In the genomic region with DNA sequence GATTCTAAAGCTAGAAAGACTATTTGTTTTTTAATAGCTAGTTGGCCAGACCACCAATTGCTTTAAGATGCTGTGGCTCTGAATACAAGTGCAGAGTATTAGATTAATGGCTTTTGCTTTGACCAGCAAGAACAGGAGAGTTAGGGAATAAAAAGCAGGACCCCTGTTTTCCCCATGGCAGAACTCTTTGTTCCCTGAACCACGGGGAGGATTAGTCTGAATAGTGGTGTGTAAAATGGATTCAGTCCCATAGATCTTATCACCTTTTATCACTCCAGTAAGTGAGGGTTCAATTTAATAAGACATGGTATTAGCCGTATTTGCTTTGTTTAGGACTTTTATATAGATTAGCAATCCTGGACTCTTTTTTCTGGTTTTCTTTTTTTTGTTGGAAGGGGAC, we compare ENCODE assay signal across 19 cellular contexts.
DNase-seq lines count a peak whose midpoint lies in the region; ATAC-seq and TF ChIP-seq lines count a peak whose summit lies in the region.
"Had no signal": no experiment of that assay in that cellular context is flagged by ENCODE, and none has a peak within 500 bp of the region (broad histone marks: within the 10 kb centered on the region; RNA-seq: fewer than 3 reads in every experiment).

No MANE protein-coding gene starts in this region.

- H3K4me2 ChIP-seq in HCT116 (ENCODE audit: low read length) (no peak overlapping the region), PC-9 (0 out of 2 replicates have a peak overlapping the region, but pooled peaks have one; percentile 29)

- no peaks in the 10 kb centered on the region for H3K27me3 Mint-ChIP-seq in Calu3 (ENCODE audit: unreplicated experiment)
- H3K27me3 Mint-ChIP-seq: CD4-positive, alpha-beta T cell had no signal

- TF ChIP-seq POLR2A in HCT116 (IDR thresholded peaks at IDR 0.05; ENCODE audit: borderline replicate concordance, extremely low read depth, insufficient read depth, insufficient read length), result no peak
- TF ChIP-seq POLR2A in stomach (IDR thresholded peaks at IDR 0.05), result no peak

- no peaks in the 10 kb centered on the region for H4K20me1 ChIP-seq in HCT116 (ENCODE audit: insufficient read depth)
- H4K20me1 ChIP-seq in PC-9 (ENCODE audit: insufficient read depth), result no peaks in the 10 kb centered on the region

- H2AFZ ChIP-seq in HCT116 (ENCODE audit: low read depth, low read length, poor library complexity, severe bottlenecking), result peak overlapping the region; percentile 56
- no peak overlapping the region for H2AFZ ChIP-seq in PC-9
- peak overlapping the region; percentile 49 for H2AFZ ChIP-seq in neuron (ENCODE audit: low read depth, low read length)

- RAD21 ChIA-PET in HCT116 (lab: Charles Lee; ENCODE audit: low non-redundant PET in 1 of 2, low total read pairs in 2 of 2, uncharacterized antibody in 2 of 2, unreplicated experiment in 2 of 2), result no interaction called here

- H3K9ac ChIP-seq in HCT116 (ENCODE audit: low read length), result no peak overlapping the region

- H3K9me3 ChIP-seq in HCT116 (ENCODE audit: control insufficient read depth in 1 of 2, insufficient read depth in 1 of 2, low read depth in 1 of 2, low read length in 2 of 2) (no peaks in the 10 kb centered on the region; a peak in 2 of 4 replicates), PC-9 (ENCODE audit: insufficient read depth, low read depth) (no peaks in the 10 kb centered on the region), neuron (ENCODE audit: low read length) (no peaks in the 10 kb centered on the region), stomach (no peaks in the 10 kb centered on the region)

- H3K4me1 ChIP-seq in HCT116 (ENCODE audit: control insufficient read depth in 1 of 2, insufficient read depth in 2 of 2, low read length in 2 of 2), result peaks cover 0 to 2% of the 10 kb centered on the region in 2 experiments; a peak in 1 of 4 replicates
- peaks cover 18% of the 10 kb centered on the region for H3K4me1 ChIP-seq in PC-9 (replicated peaks; ENCODE audit: insufficient read depth)
- peaks cover 9% of the 10 kb centered on the region for H3K4me1 ChIP-seq in neuron (ENCODE audit: insufficient read depth, low read length)
- H3K4me1 ChIP-seq in stomach, result peaks cover 0 to 7% (median 0%) of the 10 kb centered on the region in 4 donors

- H3K79me2 ChIP-seq in HCT116 (ENCODE audit: insufficient read depth, low read length) (no peaks in the 10 kb centered on the region), PC-9 (ENCODE audit: low read depth) (no peaks in the 10 kb centered on the region)

- TF ChIP-seq RAD21 in HCT116 (IDR thresholded peaks at IDR 0.05; ENCODE audit: low read depth), result no peak

- H3F3A ChIP-seq in PC-9 (ENCODE audit: insufficient read depth, low read depth), result peaks cover 3% of the 10 kb centered on the region; the same call in 1 of the 2 replicates

- TF ChIP-seq EP300 in stomach (IDR thresholded peaks at IDR 0.05), result no peak

- H3K4me3 Mint-ChIP-seq in Calu3 (ENCODE audit: low read depth, unreplicated experiment), result no peak overlapping the region
- H3K4me3 Mint-ChIP-seq: CD4-positive, alpha-beta T cell had no signal

- WGBS in stomach, 5 donors, result 30 to 52% (median 42%) methylated on average over 2 of the region's 2 CpGs

- H3K9me2 ChIP-seq in HCT116 (ENCODE audit: insufficient read depth) (no peaks in the 10 kb centered on the region), PC-9 (ENCODE audit: insufficient read depth) (no peaks in the 10 kb centered on the region)

- peaks cover 36% of the 10 kb centered on the region for H3K4me1 Mint-ChIP-seq in Calu3 (ENCODE audit: low read depth, unreplicated experiment)

- CTCF ChIA-PET in Calu3 (lab: Charles Lee) (no interaction called here), HCT116 (lab: Charles Lee) (no interaction called here), PC-9 (lab: Charles Lee) (no interaction called here)

- POLR2A ChIA-PET in HCT116 (lab: Charles Lee), result no interaction called here
- POLR2A ChIA-PET in PC-9 (lab: Charles Lee; ENCODE audit: unreplicated experiment), result no interaction called here

- H3K27ac ChIP-seq in HCT116 (ENCODE audit: low read depth, low read length) (no peak overlapping the region), PC-9 (no peak overlapping the region), stomach (no peak overlapping the region)
- H3K27ac ChIP-seq: SK-N-MC had no signal

- no peaks in the 10 kb centered on the region for H3K36me3 Mint-ChIP-seq in Calu3 (ENCODE audit: insufficient read depth, unreplicated experiment)

- peak overlapping the region; percentile 36 for H3K27ac Mint-ChIP-seq in Calu3 (ENCODE audit: unreplicated experiment)
- H3K27ac Mint-ChIP-seq: CD4-positive, alpha-beta T cell had no signal

- ATAC-seq in HCT116 (no peak), Right ventricle myocardium inferior (no peak), GM18520 (IDR thresholded peaks at IDR 0.05; ENCODE audit: unreplicated experiment) (no peak)

- no TSS peak for BruUV-seq in Calu3 (replicated peaks; lab: Mats Ljungman, UMichigan)
- no TSS peak for BruUV-seq in HCT116 (replicated peaks; lab: Mats Ljungman, UMichigan)
- no TSS peak for BruUV-seq in PC-9 (replicated peaks; lab: Mats Ljungman, UMichigan)

- DNase-seq in Calu3, result no peak
- DNase-seq in HCT116 (ENCODE audit: low read depth, low spot score), result no peak
- no peak for DNase-seq in PC-9
- DNase-seq in activated gamma-delta T cell (lab: John Stamatoyannopoulos, UW), result no peak
- no peak for DNase-seq in Right ventricle myocardium inferior (ENCODE audit: missing footprints)
- DNase-seq in stomach, result no peak
- DNase-seq: CD4-positive, alpha-beta T cell; EL; GF-D8; HCEC 1CT; KG1; NCI-H1092; NCI-H1436; NCI-H2171; NCI-H524 treated with DMSO at 0.1 percent for 48 hours; SHP77 had no signal

- no peaks in the 10 kb centered on the region for H3K36me3 ChIP-seq in HCT116 (ENCODE audit: control insufficient read depth in 1 of 2, insufficient read depth in 2 of 2, low read length in 2 of 2)
- no peaks in the 10 kb centered on the region for H3K36me3 ChIP-seq in PC-9 (ENCODE audit: low read depth)
- no peaks in the 10 kb centered on the region for H3K36me3 ChIP-seq in neuron (ENCODE audit: insufficient read depth, low read length)
- H3K36me3 ChIP-seq in stomach, result no peaks in the 10 kb centered on the region

- intact Hi-C loops in Calu3 (cut with micrococcal nuclease; ENCODE audit: unreplicated experiment), result no loop called here
- intact Hi-C loops in HCT116 (cut with micrococcal nuclease), result no loop called here
- intact Hi-C loops in PC-9 (cut with micrococcal nuclease; ENCODE audit: unreplicated experiment), result no loop called here
- intact Hi-C loops in Right ventricle myocardium inferior (cut with DNase I), result no loop called here
- intact Hi-C loops in stomach (cut with DNase I; ENCODE audit: low total_unique reads), result no loop called here

- no peaks in the 10 kb centered on the region for H3K27me3 ChIP-seq in HCT116 (ENCODE audit: insufficient read depth, low read length)
- no peaks in the 10 kb centered on the region for H3K27me3 ChIP-seq in PC-9 (ENCODE audit: insufficient read depth, low read depth)
- H3K27me3 ChIP-seq in neuron (ENCODE audit: insufficient read depth, low read length), result no peaks in the 10 kb centered on the region
- H3K27me3 ChIP-seq in stomach, result no peaks in the 10 kb centered on the region

- H3K9me3 Mint-ChIP-seq in Calu3 (ENCODE audit: low read depth, unreplicated experiment), result peaks cover 5% of the 10 kb centered on the region
- H3K9me3 Mint-ChIP-seq: CD4-positive, alpha-beta T cell had no signal

- no peak overlapping the region for H3K4me3 ChIP-seq in HCT116 (replicated peaks in 1 of 2; ENCODE audit: low read depth in 1 of 2, low read length in 2 of 2)
- H3K4me3 ChIP-seq in PC-9, result no peak overlapping the region
- H3K4me3 ChIP-seq in neuron (ENCODE audit: low read length), result no peak overlapping the region
- H3K4me3 ChIP-seq in stomach, result no peak overlapping the region
- H3K4me3 ChIP-seq: SK-N-MC had no signal

- TF ChIP-seq CTCF in Calu3 (IDR thresholded peaks at IDR 0.05; ENCODE audit: unreplicated experiment) (no peak), HCT116 (IDR thresholded peaks at IDR 0.05 in 2 of 3, conservative IDR thresholded peaks at IDR 0.05 in 1 of 3; ENCODE audit: borderline replicate concordance in 1 of 3, insufficient read depth in 1 of 3, low read depth in 2 of 3, low read length in 2 of 3) (no peak), PC-9 (conservative IDR thresholded peaks at IDR 0.05) (no peak), stomach (IDR thresholded peaks at IDR 0.05) (no peak)

TF ChIP-seq in HCT116, 20 proteins besides CTCF, POLR2A, EP300 and RAD21:
- no peak for TF ChIP-seq ZFX (IDR thresholded peaks at IDR 0.05)
- no peak for TF ChIP-seq ELF1 (IDR thresholded peaks at IDR 0.05; ENCODE audit: borderline replicate concordance, low read depth)
- TF ChIP-seq MAX (IDR thresholded peaks at IDR 0.05), result no peak
- no peak for TF ChIP-seq ZNF274 (IDR thresholded peaks at IDR 0.05; ENCODE audit: low read depth, low read length)
- TF ChIP-seq SRF (IDR thresholded peaks at IDR 0.05; ENCODE audit: low read depth), result no peak
